Comparison of ENCODE assay signal across 9 cellular contexts in genomic region chr16:8936421-8936820, GRCh38. TPM values are rescaled to one million over a fixed set of nuclear protein-coding genes. Genes with fewer than 3 reads are reported as not detected.
A peak's percentile ranks its signal among the peaks of the same experiment; 100 is the strongest.
DNase-seq lines count a peak whose midpoint lies in the region; ATAC-seq and TF ChIP-seq lines count a peak whose summit lies in the region.
"Had no signal": no experiment of that assay in that cellular context is flagged by ENCODE, and none has a peak within 500 bp of the region (broad histone marks: within the 10 kb centered on the region; RNA-seq: fewer than 3 reads in every experiment).

No MANE protein-coding gene starts in this region.

- intact Hi-C loops in natural killer cell (cut with micrococcal nuclease) (loop anchor here (1.0 kb wide), 1 partner anchor 72 kb away; no protein-coding TSS in a partner anchor), transverse colon (cut with DNase I; ENCODE audit: low total_unique reads) (no loop called here)

- H3K36me3 ChIP-seq in transverse colon: no peaks in the 10 kb centered on the region

- no peaks in the 10 kb centered on the region for H3K9me3 ChIP-seq in transverse colon

- no peak overlapping the region for H3K4me3 ChIP-seq in Jurkat, Clone E6-1 (ENCODE audit: low read length)
- H3K4me3 ChIP-seq in transverse colon: no peak overlapping the region

- in situ Hi-C loops in transverse colon (cut with MboI; ENCODE audit: low pct_ligation_motif_present in 1 of 4, low pct_unique_long_range_greater_than_20kb in 1 of 4, low sequenced_read_pairs in 3 of 4): no loop called here

- ATAC-seq in GM21576 (IDR thresholded peaks at IDR 0.05; ENCODE audit: unreplicated experiment): peak; percentile 58
- peak; percentile 87 to 93 (median 89) for ATAC-seq in natural killer cell

- no peaks in the 10 kb centered on the region for H3K36me3 Mint-ChIP-seq in natural killer cell

- no peaks in the 10 kb centered on the region for H3K9me3 Mint-ChIP-seq in natural killer cell

- H3K4me1 ChIP-seq in transverse colon: peaks cover 4 to 76% (median 37%) of the 10 kb centered on the region in 4 donors

- H3K27me3 ChIP-seq in transverse colon: no peaks in the 10 kb centered on the region

- H3K27me3 Mint-ChIP-seq in natural killer cell (ENCODE audit: low read depth in 2 of 2): no peaks in the 10 kb centered on the region

- H3K27ac Mint-ChIP-seq in natural killer cell: peak overlapping the region; percentile 69 to 72

- DNase-seq in GM10266 (ENCODE audit: extremely low spot score): peak; percentile 56
- DNase-seq in Jurkat, Clone E6-1 (ENCODE audit: low read depth, low spot score): peak; percentile 72
- DNase-seq in activated CD4-positive, CD25-positive, alpha-beta regulatory T cell treated with anti-CD3 and anti-CD28 coated beads, Interleukin-2, amount 50 U/mL, for 72 hours: peak; percentile 69
- peak; percentile 74 for DNase-seq in cerebellar cortex (ENCODE audit: low spot score)
- peak; percentile 46 for DNase-seq in natural killer cell
- peak; percentile 66 for DNase-seq in transverse colon
- no peak for DNase-seq in mesenteric fat pad (ENCODE audit: low spot score)

- H3K27ac ChIP-seq in transverse colon: no peak overlapping the region

- peak; percentile 70 for TF ChIP-seq CTCF in GM10266 (IDR thresholded peaks at IDR 0.05; ENCODE audit: control insufficient read depth, insufficient read depth, low read depth, missing control alignments)
- peak; percentile 65 for TF ChIP-seq CTCF in natural killer cell (IDR thresholded peaks at IDR 0.05)
- TF ChIP-seq CTCF in transverse colon (IDR thresholded peaks at IDR 0.05): peak; percentile 46 to 54 (median 52)

- peak overlapping the region; percentile 56 for H3K4me3 Mint-ChIP-seq in natural killer cell

- TF ChIP-seq POLR2A in transverse colon (IDR thresholded peaks at IDR 0.05): no peak

- peaks cover 86 to 95% of the 10 kb centered on the region in 2 donors for H3K4me1 Mint-ChIP-seq in natural killer cell

- TF ChIP-seq EP300 in transverse colon (IDR thresholded peaks at IDR 0.05; ENCODE audit: low read depth): no peak

RNA-seq across cellular contexts. Expression of gene USP7, which starts 27.3 kb away (rescaled TPM):
- polyA plus RNA-seq in Jurkat, Clone E6-1 (2012; ENCODE audit: insufficient read depth, insufficient read length): 98.6 TPM
- 100 to 1,000 TPM; 213 to 268 (median 236) TPM for total RNA-seq in natural killer cell
- total RNA-seq in transverse colon: 100 to 1,000 TPM in 3 of 4 donors, 10 to 100 TPM in 1; 72.9 to 419 (median 158) TPM
- total RNA-seq in mesenteric fat pad: 95.5 TPM

RNA-seq across cellular contexts. Expression of gene LITAFD, which starts 54.3 kb away (rescaled TPM):
- polyA plus RNA-seq in Jurkat, Clone E6-1 (2012; ENCODE audit: insufficient read depth, insufficient read length): not detected
- total RNA-seq in natural killer cell (1 to 10 TPM in 1 of 3 donors, under 1 TPM in 2; 0.21 to 1.1 (median 0.29) TPM), transverse colon (not detected), mesenteric fat pad (not detected)
- polyA plus RNA-seq: esophagus had no signal
